In the genomic region with DNA sequence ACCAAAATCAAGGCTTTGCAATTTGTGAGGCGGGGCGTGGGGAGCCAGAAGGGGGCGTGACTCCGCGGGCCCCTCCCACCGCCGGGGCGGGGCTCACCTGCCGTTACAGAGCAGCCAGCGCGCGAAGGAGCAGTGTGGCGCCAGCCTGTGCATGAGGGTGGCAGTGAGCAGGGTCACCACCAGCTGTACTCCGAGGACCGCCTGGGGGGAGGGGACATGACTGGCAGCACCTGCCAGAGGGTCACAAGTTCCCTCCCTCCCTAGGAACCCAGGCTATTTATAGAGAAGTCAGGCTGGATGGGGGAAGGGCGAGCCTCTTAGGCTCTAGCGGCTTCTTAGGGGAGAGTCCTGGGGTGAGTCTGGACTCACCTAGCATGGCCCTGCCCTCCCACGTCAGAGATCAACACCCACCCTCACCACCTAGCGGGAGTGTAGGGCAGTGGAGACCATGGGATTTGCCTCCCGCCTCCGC, we compare ENCODE assay signal across 2 cellular contexts.
TF ChIP-seq lines count a peak whose summit lies in the region.

No MANE protein-coding gene starts in this region.

TF ChIP-seq in GM23338, 12 proteins besides CTCF, POLR2A, EP300 and RAD21:
- no peak for TF ChIP-seq NANOG (IDR thresholded peaks at IDR 0.05; ENCODE audit: borderline replicate concordance)
- TF ChIP-seq EZH2 (IDR thresholded peaks at IDR 0.05; ENCODE audit: low read depth, unreplicated experiment): no peak
- peak; percentile 77 for TF ChIP-seq CREB1 (CRISPR knock-in tag; IDR thresholded peaks at IDR 0.05; ENCODE audit: low read depth)
- TF ChIP-seq, protein P1, sequence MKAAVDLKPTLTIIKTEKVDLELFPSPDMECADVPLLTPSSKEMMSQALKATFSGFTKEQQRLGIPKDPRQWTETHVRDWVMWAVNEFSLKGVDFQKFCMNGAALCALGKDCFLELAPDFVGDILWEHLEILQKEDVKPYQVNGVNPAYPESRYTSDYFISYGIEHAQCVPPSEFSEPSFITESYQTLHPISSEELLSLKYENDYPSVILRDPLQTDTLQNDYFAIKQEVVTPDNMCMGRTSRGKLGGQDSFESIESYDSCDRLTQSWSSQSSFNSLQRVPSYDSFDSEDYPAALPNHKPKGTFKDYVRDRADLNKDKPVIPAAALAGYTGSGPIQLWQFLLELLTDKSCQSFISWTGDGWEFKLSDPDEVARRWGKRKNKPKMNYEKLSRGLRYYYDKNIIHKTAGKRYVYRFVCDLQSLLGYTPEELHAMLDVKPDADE (IDR thresholded peaks at IDR 0.05): no peak
- no peak for TF ChIP-seq JUNB (IDR thresholded peaks at IDR 0.05; ENCODE audit: unreplicated experiment)
- TF ChIP-seq, protein P2, sequence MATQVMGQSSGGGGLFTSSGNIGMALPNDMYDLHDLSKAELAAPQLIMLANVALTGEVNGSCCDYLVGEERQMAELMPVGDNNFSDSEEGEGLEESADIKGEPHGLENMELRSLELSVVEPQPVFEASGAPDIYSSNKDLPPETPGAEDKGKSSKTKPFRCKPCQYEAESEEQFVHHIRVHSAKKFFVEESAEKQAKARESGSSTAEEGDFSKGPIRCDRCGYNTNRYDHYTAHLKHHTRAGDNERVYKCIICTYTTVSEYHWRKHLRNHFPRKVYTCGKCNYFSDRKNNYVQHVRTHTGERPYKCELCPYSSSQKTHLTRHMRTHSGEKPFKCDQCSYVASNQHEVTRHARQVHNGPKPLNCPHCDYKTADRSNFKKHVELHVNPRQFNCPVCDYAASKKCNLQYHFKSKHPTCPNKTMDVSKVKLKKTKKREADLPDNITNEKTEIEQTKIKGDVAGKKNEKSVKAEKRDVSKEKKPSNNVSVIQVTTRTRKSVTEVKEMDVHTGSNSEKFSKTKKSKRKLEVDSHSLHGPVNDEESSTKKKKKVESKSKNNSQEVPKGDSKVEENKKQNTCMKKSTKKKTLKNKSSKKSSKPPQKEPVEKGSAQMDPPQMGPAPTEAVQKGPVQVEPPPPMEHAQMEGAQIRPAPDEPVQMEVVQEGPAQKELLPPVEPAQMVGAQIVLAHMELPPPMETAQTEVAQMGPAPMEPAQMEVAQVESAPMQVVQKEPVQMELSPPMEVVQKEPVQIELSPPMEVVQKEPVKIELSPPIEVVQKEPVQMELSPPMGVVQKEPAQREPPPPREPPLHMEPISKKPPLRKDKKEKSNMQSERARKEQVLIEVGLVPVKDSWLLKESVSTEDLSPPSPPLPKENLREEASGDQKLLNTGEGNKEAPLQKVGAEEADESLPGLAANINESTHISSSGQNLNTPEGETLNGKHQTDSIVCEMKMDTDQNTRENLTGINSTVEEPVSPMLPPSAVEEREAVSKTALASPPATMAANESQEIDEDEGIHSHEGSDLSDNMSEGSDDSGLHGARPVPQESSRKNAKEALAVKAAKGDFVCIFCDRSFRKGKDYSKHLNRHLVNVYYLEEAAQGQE (IDR thresholded peaks at IDR 0.05; ENCODE audit: unreplicated experiment): no peak
- TF ChIP-seq STAT1 (IDR thresholded peaks at IDR 0.05; ENCODE audit: unreplicated experiment): no peak
- peak; percentile 72 for TF ChIP-seq POLR2AphosphoS5 (IDR thresholded peaks at IDR 0.05; ENCODE audit: low read depth)
- TF ChIP-seq ZNF114 (CRISPR knock-in tag; IDR thresholded peaks at IDR 0.05): no peak

TF ChIP-seq in H1, 55 proteins besides CTCF, POLR2A, EP300 and RAD21 (continues in another document):
- TF ChIP-seq, protein P3, sequence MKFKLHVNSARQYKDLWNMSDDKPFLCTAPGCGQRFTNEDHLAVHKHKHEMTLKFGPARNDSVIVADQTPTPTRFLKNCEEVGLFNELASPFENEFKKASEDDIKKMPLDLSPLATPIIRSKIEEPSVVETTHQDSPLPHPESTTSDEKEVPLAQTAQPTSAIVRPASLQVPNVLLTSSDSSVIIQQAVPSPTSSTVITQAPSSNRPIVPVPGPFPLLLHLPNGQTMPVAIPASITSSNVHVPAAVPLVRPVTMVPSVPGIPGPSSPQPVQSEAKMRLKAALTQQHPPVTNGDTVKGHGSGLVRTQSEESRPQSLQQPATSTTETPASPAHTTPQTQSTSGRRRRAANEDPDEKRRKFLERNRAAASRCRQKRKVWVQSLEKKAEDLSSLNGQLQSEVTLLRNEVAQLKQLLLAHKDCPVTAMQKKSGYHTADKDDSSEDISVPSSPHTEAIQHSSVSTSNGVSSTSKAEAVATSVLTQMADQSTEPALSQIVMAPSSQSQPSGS (IDR thresholded peaks at IDR 0.05; ENCODE audit: low read length): 0 out of 2 replicates have a peak, but pooled peaks have one; percentile 17
- TF ChIP-seq, protein P4, sequence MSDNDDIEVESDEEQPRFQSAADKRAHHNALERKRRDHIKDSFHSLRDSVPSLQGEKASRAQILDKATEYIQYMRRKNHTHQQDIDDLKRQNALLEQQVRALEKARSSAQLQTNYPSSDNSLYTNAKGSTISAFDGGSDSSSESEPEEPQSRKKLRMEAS (IDR thresholded peaks at IDR 0.05): peak; percentile 38; the same call in 1 of the 2 replicates
- 0 out of 4 replicates have a peak, but pooled peaks of 1 of the 2 experiments have one; percentile 48 for TF ChIP-seq SIN3A (conservative IDR thresholded peaks at IDR 0.05 in 1 of 2, IDR thresholded peaks at IDR 0.05 in 1 of 2; ENCODE audit: low read depth in 1 of 2, low read length in 2 of 2)
- no peak for TF ChIP-seq SIX5 (IDR thresholded peaks at IDR 0.05; ENCODE audit: low read depth, low read length)
- no peak for TF ChIP-seq EZH2 (IDR thresholded peaks at IDR 0.05; ENCODE audit: low read depth, low read length, severe bottlenecking)
- peak; percentile 70 for TF ChIP-seq CREB1 (IDR thresholded peaks at IDR 0.05)
- TF ChIP-seq CHD1 (IDR thresholded peaks at IDR 0.05; ENCODE audit: low read depth, low read length): no peak
- TF ChIP-seq CBX8 (IDR thresholded peaks at IDR 0.05; ENCODE audit: borderline replicate concordance, low read depth, low read length): no peak
- TF ChIP-seq BRCA1 (IDR thresholded peaks at IDR 0.05; ENCODE audit: low read depth, low read length): no peak
- TF ChIP-seq, protein P5, sequence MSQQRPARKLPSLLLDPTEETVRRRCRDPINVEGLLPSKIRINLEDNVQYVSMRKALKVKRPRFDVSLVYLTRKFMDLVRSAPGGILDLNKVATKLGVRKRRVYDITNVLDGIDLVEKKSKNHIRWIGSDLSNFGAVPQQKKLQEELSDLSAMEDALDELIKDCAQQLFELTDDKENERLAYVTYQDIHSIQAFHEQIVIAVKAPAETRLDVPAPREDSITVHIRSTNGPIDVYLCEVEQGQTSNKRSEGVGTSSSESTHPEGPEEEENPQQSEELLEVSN (IDR thresholded peaks at IDR 0.05): peak; percentile 34; the same call in 1 of the 2 replicates
- TF ChIP-seq ASH2L (IDR thresholded peaks at IDR 0.05; ENCODE audit: low read length): peak; percentile 90
- no peak for TF ChIP-seq RFX5 (IDR thresholded peaks at IDR 0.05; ENCODE audit: borderline replicate concordance, low read depth, low read length)
- 0 out of 2 replicates have a peak, but pooled peaks have one; percentile 58 for TF ChIP-seq SP4 (IDR thresholded peaks at IDR 0.05; ENCODE audit: low read length)
- TF ChIP-seq POU5F1 (IDR thresholded peaks at IDR 0.05; ENCODE audit: low read depth, low read length): no peak
- TF ChIP-seq NANOG (IDR thresholded peaks at IDR 0.05; ENCODE audit: insufficient read depth, low read depth, low read length, poor library complexity, severe bottlenecking): no peak
- TF ChIP-seq BACH1 (IDR thresholded peaks at IDR 0.05; ENCODE audit: low read length): no peak
- TF ChIP-seq TEAD4 (IDR thresholded peaks at IDR 0.05; ENCODE audit: low read depth, low read length): no peak
- peak; percentile 75 for TF ChIP-seq POLR2AphosphoS5 (IDR thresholded peaks at IDR 0.05; ENCODE audit: low read depth, low read length)
- TF ChIP-seq TAF1 (IDR thresholded peaks at IDR 0.05; ENCODE audit: low read depth, low read length): peak; percentile 63; the same call in 1 of the 2 replicates
- peak; percentile 30 for TF ChIP-seq KDM4A (IDR thresholded peaks at IDR 0.05; ENCODE audit: low read depth, low read length, severe bottlenecking)
- TF ChIP-seq JUND (IDR thresholded peaks at IDR 0.05; ENCODE audit: low read length): no peak
- TF ChIP-seq SP1 (IDR thresholded peaks at IDR 0.05; ENCODE audit: low read depth, low read length): no peak; the same call in 1 of the 2 replicates
- TF ChIP-seq, protein P6, sequence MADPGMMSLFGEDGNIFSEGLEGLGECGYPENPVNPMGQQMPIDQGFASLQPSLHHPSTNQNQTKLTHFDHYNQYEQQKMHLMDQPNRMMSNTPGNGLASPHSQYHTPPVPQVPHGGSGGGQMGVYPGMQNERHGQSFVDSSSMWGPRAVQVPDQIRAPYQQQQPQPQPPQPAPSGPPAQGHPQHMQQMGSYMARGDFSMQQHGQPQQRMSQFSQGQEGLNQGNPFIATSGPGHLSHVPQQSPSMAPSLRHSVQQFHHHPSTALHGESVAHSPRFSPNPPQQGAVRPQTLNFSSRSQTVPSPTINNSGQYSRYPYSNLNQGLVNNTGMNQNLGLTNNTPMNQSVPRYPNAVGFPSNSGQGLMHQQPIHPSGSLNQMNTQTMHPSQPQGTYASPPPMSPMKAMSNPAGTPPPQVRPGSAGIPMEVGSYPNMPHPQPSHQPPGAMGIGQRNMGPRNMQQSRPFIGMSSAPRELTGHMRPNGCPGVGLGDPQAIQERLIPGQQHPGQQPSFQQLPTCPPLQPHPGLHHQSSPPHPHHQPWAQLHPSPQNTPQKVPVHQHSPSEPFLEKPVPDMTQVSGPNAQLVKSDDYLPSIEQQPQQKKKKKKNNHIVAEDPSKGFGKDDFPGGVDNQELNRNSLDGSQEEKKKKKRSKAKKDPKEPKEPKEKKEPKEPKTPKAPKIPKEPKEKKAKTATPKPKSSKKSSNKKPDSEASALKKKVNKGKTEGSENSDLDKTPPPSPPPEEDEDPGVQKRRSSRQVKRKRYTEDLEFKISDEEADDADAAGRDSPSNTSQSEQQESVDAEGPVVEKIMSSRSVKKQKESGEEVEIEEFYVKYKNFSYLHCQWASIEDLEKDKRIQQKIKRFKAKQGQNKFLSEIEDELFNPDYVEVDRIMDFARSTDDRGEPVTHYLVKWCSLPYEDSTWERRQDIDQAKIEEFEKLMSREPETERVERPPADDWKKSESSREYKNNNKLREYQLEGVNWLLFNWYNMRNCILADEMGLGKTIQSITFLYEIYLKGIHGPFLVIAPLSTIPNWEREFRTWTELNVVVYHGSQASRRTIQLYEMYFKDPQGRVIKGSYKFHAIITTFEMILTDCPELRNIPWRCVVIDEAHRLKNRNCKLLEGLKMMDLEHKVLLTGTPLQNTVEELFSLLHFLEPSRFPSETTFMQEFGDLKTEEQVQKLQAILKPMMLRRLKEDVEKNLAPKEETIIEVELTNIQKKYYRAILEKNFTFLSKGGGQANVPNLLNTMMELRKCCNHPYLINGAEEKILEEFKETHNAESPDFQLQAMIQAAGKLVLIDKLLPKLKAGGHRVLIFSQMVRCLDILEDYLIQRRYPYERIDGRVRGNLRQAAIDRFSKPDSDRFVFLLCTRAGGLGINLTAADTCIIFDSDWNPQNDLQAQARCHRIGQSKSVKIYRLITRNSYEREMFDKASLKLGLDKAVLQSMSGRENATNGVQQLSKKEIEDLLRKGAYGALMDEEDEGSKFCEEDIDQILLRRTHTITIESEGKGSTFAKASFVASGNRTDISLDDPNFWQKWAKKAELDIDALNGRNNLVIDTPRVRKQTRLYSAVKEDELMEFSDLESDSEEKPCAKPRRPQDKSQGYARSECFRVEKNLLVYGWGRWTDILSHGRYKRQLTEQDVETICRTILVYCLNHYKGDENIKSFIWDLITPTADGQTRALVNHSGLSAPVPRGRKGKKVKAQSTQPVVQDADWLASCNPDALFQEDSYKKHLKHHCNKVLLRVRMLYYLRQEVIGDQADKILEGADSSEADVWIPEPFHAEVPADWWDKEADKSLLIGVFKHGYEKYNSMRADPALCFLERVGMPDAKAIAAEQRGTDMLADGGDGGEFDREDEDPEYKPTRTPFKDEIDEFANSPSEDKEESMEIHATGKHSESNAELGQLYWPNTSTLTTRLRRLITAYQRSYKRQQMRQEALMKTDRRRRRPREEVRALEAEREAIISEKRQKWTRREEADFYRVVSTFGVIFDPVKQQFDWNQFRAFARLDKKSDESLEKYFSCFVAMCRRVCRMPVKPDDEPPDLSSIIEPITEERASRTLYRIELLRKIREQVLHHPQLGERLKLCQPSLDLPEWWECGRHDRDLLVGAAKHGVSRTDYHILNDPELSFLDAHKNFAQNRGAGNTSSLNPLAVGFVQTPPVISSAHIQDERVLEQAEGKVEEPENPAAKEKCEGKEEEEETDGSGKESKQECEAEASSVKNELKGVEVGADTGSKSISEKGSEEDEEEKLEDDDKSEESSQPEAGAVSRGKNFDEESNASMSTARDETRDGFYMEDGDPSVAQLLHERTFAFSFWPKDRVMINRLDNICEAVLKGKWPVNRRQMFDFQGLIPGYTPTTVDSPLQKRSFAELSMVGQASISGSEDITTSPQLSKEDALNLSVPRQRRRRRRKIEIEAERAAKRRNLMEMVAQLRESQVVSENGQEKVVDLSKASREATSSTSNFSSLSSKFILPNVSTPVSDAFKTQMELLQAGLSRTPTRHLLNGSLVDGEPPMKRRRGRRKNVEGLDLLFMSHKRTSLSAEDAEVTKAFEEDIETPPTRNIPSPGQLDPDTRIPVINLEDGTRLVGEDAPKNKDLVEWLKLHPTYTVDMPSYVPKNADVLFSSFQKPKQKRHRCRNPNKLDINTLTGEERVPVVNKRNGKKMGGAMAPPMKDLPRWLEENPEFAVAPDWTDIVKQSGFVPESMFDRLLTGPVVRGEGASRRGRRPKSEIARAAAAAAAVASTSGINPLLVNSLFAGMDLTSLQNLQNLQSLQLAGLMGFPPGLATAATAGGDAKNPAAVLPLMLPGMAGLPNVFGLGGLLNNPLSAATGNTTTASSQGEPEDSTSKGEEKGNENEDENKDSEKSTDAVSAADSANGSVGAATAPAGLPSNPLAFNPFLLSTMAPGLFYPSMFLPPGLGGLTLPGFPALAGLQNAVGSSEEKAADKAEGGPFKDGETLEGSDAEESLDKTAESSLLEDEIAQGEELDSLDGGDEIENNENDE (IDR thresholded peaks at IDR 0.05; ENCODE audit: insufficient replicate concordance, low read length): no peak
- no peak for TF ChIP-seq EGR1 (IDR thresholded peaks at IDR 0.05; ENCODE audit: borderline replicate concordance, low read depth, low read length)
- TF ChIP-seq CBX5 (IDR thresholded peaks at IDR 0.05; ENCODE audit: low read depth, low read length): no peak
- 0 out of 2 replicates have a peak, but pooled peaks have one; percentile 66 for TF ChIP-seq TCF12 (IDR thresholded peaks at IDR 0.05; ENCODE audit: low read depth, low read length)
- no peak for TF ChIP-seq BCL11A (IDR thresholded peaks at IDR 0.05; ENCODE audit: low read depth in 2 of 2, low read length in 2 of 2)
- peak; percentile 64 for TF ChIP-seq TBP (IDR thresholded peaks at IDR 0.05; ENCODE audit: low read depth, low read length)
- TF ChIP-seq SUZ12 (IDR thresholded peaks at IDR 0.05; ENCODE audit: low read length): no peak
- no peak for TF ChIP-seq SAP30 (IDR thresholded peaks at IDR 0.05; ENCODE audit: insufficient read depth, insufficient replicate concordance, low read length)
- no peak for TF ChIP-seq FOSL1 (IDR thresholded peaks at IDR 0.05; ENCODE audit: insufficient read depth, low read depth, low read length)
- TF ChIP-seq CTBP2 (IDR thresholded peaks at IDR 0.05; ENCODE audit: borderline replicate concordance, insufficient read depth, insufficient read length, low read length): no peak
- TF ChIP-seq, protein P7, sequence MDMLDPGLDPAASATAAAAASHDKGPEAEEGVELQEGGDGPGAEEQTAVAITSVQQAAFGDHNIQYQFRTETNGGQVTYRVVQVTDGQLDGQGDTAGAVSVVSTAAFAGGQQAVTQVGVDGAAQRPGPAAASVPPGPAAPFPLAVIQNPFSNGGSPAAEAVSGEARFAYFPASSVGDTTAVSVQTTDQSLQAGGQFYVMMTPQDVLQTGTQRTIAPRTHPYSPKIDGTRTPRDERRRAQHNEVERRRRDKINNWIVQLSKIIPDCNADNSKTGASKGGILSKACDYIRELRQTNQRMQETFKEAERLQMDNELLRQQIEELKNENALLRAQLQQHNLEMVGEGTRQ (IDR thresholded peaks at IDR 0.05; ENCODE audit: low read length): no peak
- no peak for TF ChIP-seq YY1 (IDR thresholded peaks at IDR 0.05; ENCODE audit: low read depth, low read length)
- peak; percentile 94 for TF ChIP-seq RBBP5 (IDR thresholded peaks at IDR 0.05; ENCODE audit: borderline replicate concordance, low read depth, low read length)
- TF ChIP-seq HDAC6 (IDR thresholded peaks at IDR 0.05; ENCODE audit: low read depth, low read length): no peak
